Comparison of ENCODE assay signal across 2 cellular contexts in the genomic region with DNA sequence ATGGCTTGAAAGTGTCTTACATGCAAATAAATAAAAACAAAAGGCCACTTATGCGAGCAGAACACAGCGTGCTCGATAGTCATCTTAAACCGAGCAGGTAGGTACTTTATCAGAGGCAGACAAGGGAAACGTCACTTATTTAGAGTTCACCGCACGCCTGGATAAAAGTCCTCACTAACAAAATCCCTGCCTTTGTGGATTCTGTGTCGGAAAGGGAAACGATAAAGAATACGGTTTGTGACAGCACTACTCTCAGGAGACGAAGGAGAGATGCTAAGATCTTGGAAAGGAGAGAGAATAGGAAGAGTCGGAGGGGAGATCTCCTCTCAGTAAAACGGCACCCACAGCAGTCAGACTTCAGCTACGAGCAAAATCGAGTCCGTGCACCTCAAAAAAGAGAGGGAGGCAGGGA.
TF ChIP-seq lines count a peak whose summit lies in the region.

No MANE protein-coding gene starts in this region.

TF ChIP-seq in GM23338, 12 proteins besides CTCF, POLR2A, EP300 and RAD21 (continued from another document):
- TF ChIP-seq, protein P1, sequence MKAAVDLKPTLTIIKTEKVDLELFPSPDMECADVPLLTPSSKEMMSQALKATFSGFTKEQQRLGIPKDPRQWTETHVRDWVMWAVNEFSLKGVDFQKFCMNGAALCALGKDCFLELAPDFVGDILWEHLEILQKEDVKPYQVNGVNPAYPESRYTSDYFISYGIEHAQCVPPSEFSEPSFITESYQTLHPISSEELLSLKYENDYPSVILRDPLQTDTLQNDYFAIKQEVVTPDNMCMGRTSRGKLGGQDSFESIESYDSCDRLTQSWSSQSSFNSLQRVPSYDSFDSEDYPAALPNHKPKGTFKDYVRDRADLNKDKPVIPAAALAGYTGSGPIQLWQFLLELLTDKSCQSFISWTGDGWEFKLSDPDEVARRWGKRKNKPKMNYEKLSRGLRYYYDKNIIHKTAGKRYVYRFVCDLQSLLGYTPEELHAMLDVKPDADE (IDR thresholded peaks at IDR 0.05): no peak
- no peak for TF ChIP-seq EZH2 (IDR thresholded peaks at IDR 0.05; ENCODE audit: low read depth, unreplicated experiment)
- no peak for TF ChIP-seq ZNF114 (CRISPR knock-in tag; IDR thresholded peaks at IDR 0.05)
- TF ChIP-seq, protein P2, sequence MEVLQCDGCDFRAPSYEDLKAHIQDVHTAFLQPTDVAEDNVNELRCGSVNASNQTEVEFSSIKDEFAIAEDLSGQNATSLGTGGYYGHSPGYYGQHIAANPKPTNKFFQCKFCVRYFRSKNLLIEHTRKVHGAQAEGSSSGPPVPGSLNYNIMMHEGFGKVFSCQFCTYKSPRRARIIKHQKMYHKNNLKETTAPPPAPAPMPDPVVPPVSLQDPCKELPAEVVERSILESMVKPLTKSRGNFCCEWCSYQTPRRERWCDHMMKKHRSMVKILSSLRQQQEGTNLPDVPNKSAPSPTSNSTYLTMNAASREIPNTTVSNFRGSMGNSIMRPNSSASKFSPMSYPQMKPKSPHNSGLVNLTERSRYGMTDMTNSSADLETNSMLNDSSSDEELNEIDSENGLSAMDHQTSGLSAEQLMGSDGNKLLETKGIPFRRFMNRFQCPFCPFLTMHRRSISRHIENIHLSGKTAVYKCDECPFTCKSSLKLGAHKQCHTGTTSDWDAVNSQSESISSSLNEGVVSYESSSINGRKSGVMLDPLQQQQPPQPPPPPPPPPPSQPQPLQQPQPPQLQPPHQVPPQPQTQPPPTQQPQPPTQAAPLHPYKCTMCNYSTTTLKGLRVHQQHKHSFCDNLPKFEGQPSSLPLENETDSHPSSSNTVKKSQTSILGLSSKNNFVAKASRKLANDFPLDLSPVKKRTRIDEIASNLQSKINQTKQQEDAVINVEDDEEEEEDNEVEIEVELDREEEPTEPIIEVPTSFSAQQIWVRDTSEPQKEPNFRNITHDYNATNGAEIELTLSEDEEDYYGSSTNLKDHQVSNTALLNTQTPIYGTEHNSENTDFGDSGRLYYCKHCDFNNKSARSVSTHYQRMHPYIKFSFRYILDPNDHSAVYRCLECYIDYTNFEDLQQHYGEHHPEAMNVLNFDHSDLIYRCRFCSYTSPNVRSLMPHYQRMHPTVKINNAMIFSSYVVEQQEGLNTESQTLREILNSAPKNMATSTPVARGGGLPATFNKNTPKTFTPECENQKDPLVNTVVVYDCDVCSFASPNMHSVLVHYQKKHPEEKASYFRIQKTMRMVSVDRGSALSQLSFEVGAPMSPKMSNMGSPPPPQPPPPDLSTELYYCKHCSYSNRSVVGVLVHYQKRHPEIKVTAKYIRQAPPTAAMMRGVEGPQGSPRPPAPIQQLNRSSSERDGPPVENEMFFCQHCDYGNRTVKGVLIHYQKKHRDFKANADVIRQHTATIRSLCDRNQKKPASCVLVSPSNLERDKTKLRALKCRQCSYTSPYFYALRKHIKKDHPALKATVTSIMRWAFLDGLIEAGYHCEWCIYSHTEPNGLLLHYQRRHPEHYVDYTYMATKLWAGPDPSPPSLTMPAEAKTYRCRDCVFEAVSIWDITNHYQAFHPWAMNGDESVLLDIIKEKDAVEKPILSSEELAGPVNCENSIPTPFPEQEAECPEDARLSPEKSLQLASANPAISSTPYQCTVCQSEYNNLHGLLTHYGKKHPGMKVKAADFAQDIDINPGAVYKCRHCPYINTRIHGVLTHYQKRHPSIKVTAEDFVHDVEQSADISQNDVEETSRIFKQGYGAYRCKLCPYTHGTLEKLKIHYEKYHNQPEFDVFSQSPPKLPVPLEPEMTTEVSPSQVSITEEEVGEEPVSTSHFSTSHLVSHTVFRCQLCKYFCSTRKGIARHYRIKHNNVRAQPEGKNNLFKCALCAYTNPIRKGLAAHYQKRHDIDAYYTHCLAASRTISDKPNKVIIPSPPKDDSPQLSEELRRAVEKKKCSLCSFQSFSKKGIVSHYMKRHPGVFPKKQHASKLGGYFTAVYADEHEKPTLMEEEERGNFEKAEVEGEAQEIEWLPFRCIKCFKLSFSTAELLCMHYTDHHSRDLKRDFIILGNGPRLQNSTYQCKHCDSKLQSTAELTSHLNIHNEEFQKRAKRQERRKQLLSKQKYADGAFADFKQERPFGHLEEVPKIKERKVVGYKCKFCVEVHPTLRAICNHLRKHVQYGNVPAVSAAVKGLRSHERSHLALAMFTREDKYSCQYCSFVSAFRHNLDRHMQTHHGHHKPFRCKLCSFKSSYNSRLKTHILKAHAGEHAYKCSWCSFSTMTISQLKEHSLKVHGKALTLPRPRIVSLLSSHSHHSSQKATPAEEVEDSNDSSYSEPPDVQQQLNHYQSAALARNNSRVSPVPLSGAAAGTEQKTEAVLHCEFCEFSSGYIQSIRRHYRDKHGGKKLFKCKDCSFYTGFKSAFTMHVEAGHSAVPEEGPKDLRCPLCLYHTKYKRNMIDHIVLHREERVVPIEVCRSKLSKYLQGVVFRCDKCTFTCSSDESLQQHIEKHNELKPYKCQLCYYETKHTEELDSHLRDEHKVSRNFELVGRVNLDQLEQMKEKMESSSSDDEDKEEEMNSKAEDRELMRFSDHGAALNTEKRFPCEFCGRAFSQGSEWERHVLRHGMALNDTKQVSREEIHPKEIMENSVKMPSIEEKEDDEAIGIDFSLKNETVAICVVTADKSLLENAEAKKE (CRISPR knock-in tag; IDR thresholded peaks at IDR 0.05): no peak
- TF ChIP-seq NANOG (IDR thresholded peaks at IDR 0.05; ENCODE audit: borderline replicate concordance): no peak
- TF ChIP-seq CREB1 (CRISPR knock-in tag; IDR thresholded peaks at IDR 0.05; ENCODE audit: low read depth): no peak
- no peak for TF ChIP-seq JUNB (IDR thresholded peaks at IDR 0.05; ENCODE audit: unreplicated experiment)
- no peak for TF ChIP-seq STAT1 (IDR thresholded peaks at IDR 0.05; ENCODE audit: unreplicated experiment)
- no peak for TF ChIP-seq POLR2AphosphoS5 (IDR thresholded peaks at IDR 0.05; ENCODE audit: low read depth)
- TF ChIP-seq EZH2phosphoT487 (IDR thresholded peaks at IDR 0.05; ENCODE audit: unreplicated experiment): no peak

TF ChIP-seq in liver, 16 proteins besides CTCF, POLR2A, EP300 and RAD21 (continued from another document):
- TF ChIP-seq, protein P3, sequence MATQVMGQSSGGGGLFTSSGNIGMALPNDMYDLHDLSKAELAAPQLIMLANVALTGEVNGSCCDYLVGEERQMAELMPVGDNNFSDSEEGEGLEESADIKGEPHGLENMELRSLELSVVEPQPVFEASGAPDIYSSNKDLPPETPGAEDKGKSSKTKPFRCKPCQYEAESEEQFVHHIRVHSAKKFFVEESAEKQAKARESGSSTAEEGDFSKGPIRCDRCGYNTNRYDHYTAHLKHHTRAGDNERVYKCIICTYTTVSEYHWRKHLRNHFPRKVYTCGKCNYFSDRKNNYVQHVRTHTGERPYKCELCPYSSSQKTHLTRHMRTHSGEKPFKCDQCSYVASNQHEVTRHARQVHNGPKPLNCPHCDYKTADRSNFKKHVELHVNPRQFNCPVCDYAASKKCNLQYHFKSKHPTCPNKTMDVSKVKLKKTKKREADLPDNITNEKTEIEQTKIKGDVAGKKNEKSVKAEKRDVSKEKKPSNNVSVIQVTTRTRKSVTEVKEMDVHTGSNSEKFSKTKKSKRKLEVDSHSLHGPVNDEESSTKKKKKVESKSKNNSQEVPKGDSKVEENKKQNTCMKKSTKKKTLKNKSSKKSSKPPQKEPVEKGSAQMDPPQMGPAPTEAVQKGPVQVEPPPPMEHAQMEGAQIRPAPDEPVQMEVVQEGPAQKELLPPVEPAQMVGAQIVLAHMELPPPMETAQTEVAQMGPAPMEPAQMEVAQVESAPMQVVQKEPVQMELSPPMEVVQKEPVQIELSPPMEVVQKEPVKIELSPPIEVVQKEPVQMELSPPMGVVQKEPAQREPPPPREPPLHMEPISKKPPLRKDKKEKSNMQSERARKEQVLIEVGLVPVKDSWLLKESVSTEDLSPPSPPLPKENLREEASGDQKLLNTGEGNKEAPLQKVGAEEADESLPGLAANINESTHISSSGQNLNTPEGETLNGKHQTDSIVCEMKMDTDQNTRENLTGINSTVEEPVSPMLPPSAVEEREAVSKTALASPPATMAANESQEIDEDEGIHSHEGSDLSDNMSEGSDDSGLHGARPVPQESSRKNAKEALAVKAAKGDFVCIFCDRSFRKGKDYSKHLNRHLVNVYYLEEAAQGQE (IDR thresholded peaks at IDR 0.05): no peak
- TF ChIP-seq JUND (IDR thresholded peaks at IDR 0.05) (no peak), TAF1 (conservative IDR thresholded peaks at IDR 0.05) (no peak), YY1 (IDR thresholded peaks at IDR 0.05) (no peak), GABPA (IDR thresholded peaks at IDR 0.05 in 1 of 2, conservative IDR thresholded peaks at IDR 0.05 in 1 of 2) (no peak), RXRA (IDR thresholded peaks at IDR 0.05) (no peak), HNF4G (IDR thresholded peaks at IDR 0.05) (no peak), FOXA1 (IDR thresholded peaks at IDR 0.05) (no peak), FOXA2 (IDR thresholded peaks at IDR 0.05) (no peak), EGR1 (IDR thresholded peaks at IDR 0.05; ENCODE audit: low read depth in 2 of 2) (no peak), NR2F2 (IDR thresholded peaks at IDR 0.05) (no peak)
- TF ChIP-seq, protein P4, sequence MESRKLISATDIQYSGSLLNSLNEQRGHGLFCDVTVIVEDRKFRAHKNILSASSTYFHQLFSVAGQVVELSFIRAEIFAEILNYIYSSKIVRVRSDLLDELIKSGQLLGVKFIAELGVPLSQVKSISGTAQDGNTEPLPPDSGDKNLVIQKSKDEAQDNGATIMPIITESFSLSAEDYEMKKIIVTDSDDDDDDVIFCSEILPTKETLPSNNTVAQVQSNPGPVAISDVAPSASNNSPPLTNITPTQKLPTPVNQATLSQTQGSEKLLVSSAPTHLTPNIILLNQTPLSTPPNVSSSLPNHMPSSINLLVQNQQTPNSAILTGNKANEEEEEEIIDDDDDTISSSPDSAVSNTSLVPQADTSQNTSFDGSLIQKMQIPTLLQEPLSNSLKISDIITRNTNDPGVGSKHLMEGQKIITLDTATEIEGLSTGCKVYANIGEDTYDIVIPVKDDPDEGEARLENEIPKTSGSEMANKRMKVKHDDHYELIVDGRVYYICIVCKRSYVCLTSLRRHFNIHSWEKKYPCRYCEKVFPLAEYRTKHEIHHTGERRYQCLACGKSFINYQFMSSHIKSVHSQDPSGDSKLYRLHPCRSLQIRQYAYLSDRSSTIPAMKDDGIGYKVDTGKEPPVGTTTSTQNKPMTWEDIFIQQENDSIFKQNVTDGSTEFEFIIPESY (IDR thresholded peaks at IDR 0.05): no peak
TF ChIP-seq in liver: peak in this region for 0.
